Comparison of ENCODE assay signal across 14 cellular contexts in the genomic region with DNA sequence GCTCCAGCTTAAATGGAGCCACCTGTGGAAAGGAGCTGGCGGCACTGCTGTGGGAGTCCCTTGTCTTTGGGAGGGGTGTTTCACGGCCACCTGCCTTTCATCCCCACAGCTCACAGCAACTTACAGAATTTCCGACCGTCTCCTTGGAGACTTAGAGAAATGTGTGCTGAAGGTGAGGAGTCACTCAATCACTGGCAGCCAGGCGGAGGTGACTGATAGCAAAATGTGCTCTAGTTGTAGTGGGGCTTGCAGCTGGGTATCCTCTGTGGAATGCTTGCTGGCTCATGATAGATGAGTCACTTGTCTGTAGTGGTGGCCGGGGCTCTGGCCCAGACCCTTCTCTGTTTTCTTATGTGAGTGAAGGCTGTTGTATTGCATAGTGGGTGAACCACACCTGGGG.
DNase-seq lines count a peak whose midpoint lies in the region; ATAC-seq, FAIRE-seq and TF ChIP-seq lines count a peak whose summit lies in the region.
"Had no signal": no experiment of that assay in that cellular context is flagged by ENCODE, and none has a peak within 500 bp of the region (broad histone marks: within the 10 kb centered on the region; RNA-seq: fewer than 3 reads in every experiment).

No MANE protein-coding gene starts in this region.

- H3K23ac ChIP-seq in IMR-90 (ENCODE audit: low read depth, low read length) (peak overlapping the region; percentile 43; the same call in 1 of the 2 replicates), mesendoderm (ENCODE audit: low read length) (no peak overlapping the region)

- H3K9me1 ChIP-seq in IMR-90 (ENCODE audit: insufficient read depth, low read length) = peaks cover 47% of the 10 kb centered on the region

- BruUV-seq in IMR-90 (replicated peaks; lab: Mats Ljungman, UMichigan) = no TSS peak

- POLR2A ChIA-PET in AG04450 (lab: Yijun Ruan, JAX) = interaction anchor here (1.7 kb wide), 1 partner anchor 22 kb away, joined by 4 read pairs; no protein-coding TSS in a partner anchor
- POLR2A ChIA-PET in IMR-90 (lab: Charles Lee; ENCODE audit: unreplicated experiment) = no interaction called here

- H3K4me3 ChIP-seq in AG04450 (ENCODE audit: low read depth, low read length) (no peak overlapping the region), IMR-90 (ENCODE audit: insufficient read depth, low read depth, low read length) (no peak overlapping the region), bronchial epithelial cell (ENCODE audit: low read depth, low read length) (no peak overlapping the region), mesendoderm (ENCODE audit: low read length) (no peak overlapping the region), ovary (no peak overlapping the region)

- H2BK20ac ChIP-seq in IMR-90 (ENCODE audit: low read depth, low read length) = peak overlapping the region; percentile 91

- dilution Hi-C loops in IMR-90 (cut with HindIII; ENCODE audit: low sequenced_read_pairs, unreplicated experiment) = no loop called here

- no peak for FAIRE-seq in bronchial epithelial cell (lab: Jason Lieb, UNC)
- FAIRE-seq: keratinocyte had no signal

- no peaks in the 10 kb centered on the region for H3K36me3 ChIP-seq in IMR-90 (ENCODE audit: control insufficient read depth, insufficient read depth, low read length)
- no peaks in the 10 kb centered on the region for H3K36me3 ChIP-seq in bronchial epithelial cell (ENCODE audit: control insufficient read depth, insufficient read depth, low read length)
- H3K36me3 ChIP-seq in mesendoderm (ENCODE audit: control insufficient read depth, insufficient read depth, low read length) = no peaks in the 10 kb centered on the region
- no peaks in the 10 kb centered on the region for H3K36me3 ChIP-seq in ovary

- in situ Hi-C loops in IMR-90 (cut with MboI; ENCODE audit: low sequenced_read_pairs) = no loop called here

- no peak for TF ChIP-seq EP300 in ovary (IDR thresholded peaks at IDR 0.05)

- H3K14ac ChIP-seq in IMR-90 (replicated peaks; ENCODE audit: low read depth, low read length) = peak overlapping the region; percentile 82

- H3K79me2 ChIP-seq in mesendoderm (ENCODE audit: control insufficient read depth, insufficient read depth, low read length) = no peaks in the 10 kb centered on the region
- H3K79me2 ChIP-seq: parathyroid adenoma had no signal

- H2BK5ac ChIP-seq in IMR-90 (ENCODE audit: low read depth, low read length, poor library complexity, severe bottlenecking) (peak overlapping the region; percentile 69), mesendoderm (ENCODE audit: low read length) (no peak overlapping the region)

- H3K9me3 ChIP-seq in AG04450 (ENCODE audit: control insufficient read depth, insufficient read depth, low read length) (no peaks in the 10 kb centered on the region), IMR-90 (ENCODE audit: control insufficient read depth, insufficient read depth, low read length) (no peaks in the 10 kb centered on the region), ovary (no peaks in the 10 kb centered on the region)

- H3K27ac ChIP-seq in AG04450 (ENCODE audit: low read depth, low read length) = peak overlapping the region; percentile 70
- H3K27ac ChIP-seq in IMR-90 (ENCODE audit: insufficient read depth, low read length) = peak overlapping the region; percentile 62
- H3K27ac ChIP-seq in mesendoderm (ENCODE audit: low read depth, low read length) = no peak overlapping the region
- no peak overlapping the region for H3K27ac ChIP-seq in ovary
- H3K27ac ChIP-seq: parathyroid adenoma had no signal

- H2BK120ac ChIP-seq in IMR-90 (ENCODE audit: low read depth, low read length) = peak overlapping the region; percentile 74
- no peak overlapping the region for H2BK120ac ChIP-seq in mesendoderm (ENCODE audit: low read depth, low read length)

- peak overlapping the region; percentile 82 for H3K4ac ChIP-seq in IMR-90 (ENCODE audit: low read depth, low read length)
- no peak overlapping the region for H3K4ac ChIP-seq in mesendoderm (ENCODE audit: low read depth, low read length)

- H3K4me1 ChIP-seq in IMR-90 (ENCODE audit: control insufficient read depth, insufficient read depth, low read length) (peaks cover 50% of the 10 kb centered on the region), mesendoderm (ENCODE audit: control insufficient read depth, low read depth, low read length) (no peaks in the 10 kb centered on the region), ovary (ENCODE audit: insufficient read depth) (peaks cover 18% of the 10 kb centered on the region)

- H3K18ac ChIP-seq in IMR-90 (ENCODE audit: low read depth, low read length) (peak overlapping the region; percentile 57), mesendoderm (ENCODE audit: low read length) (no peak overlapping the region)

- TF ChIP-seq RAD21 in IMR-90 (IDR thresholded peaks at IDR 0.05; ENCODE audit: low read length) = no peak

- H3K4me2 ChIP-seq in IMR-90 (ENCODE audit: low read depth, low read length) (no peak overlapping the region), mesendoderm (ENCODE audit: low read length) (no peak overlapping the region)

- H2BK15ac ChIP-seq in IMR-90 (ENCODE audit: low read depth, low read length) (peak overlapping the region; percentile 67), mesendoderm (replicated peaks; ENCODE audit: low read depth) (no peak overlapping the region)

- H3K56ac ChIP-seq in IMR-90 (ENCODE audit: extremely low read depth, insufficient read depth, low read length) (no peak overlapping the region), mesendoderm (ENCODE audit: low read length) (no peak overlapping the region)

- H4K20me1 ChIP-seq in IMR-90 (ENCODE audit: insufficient read depth, low read length) = peaks cover 19% of the 10 kb centered on the region; the same call in 1 of the 2 replicates

- H4K8ac ChIP-seq in IMR-90 (ENCODE audit: low read depth in 2 of 2, low read length in 2 of 2) (peak overlapping the region; percentile 65 to 66; a peak in 3 of 4 replicates), mesendoderm (ENCODE audit: low read depth, low read length) (no peak overlapping the region)

- H3K9ac ChIP-seq in IMR-90 (ENCODE audit: low read depth, low read length) (no peak overlapping the region), mesendoderm (ENCODE audit: low read length) (no peak overlapping the region)
- H3K9ac ChIP-seq: parathyroid adenoma had no signal

- CTCF ChIA-PET in AG04450 (lab: Charles Lee) = interaction anchor here (0.5 to 1.3 kb wide), 2 partner anchors 13 to 381 kb away, joined by 3 to 4 read pairs; no protein-coding TSS in a partner anchor
- CTCF ChIA-PET in IMR-90 (lab: Yijun Ruan, JAX) = interaction anchor here (1.0 to 1.3 kb wide), 2 partner anchors 11 to 271 kb away, joined by 3 read pairs; no protein-coding TSS in a partner anchor

- H3K27me3 ChIP-seq in AG04450 (ENCODE audit: control insufficient read depth, insufficient read depth, low read length) = no peaks in the 10 kb centered on the region
- H3K27me3 ChIP-seq in IMR-90 (ENCODE audit: control insufficient read depth, insufficient read depth, low read length) = no peaks in the 10 kb centered on the region
- peaks cover 2% of the 10 kb centered on the region for H3K27me3 ChIP-seq in bronchial epithelial cell (ENCODE audit: control insufficient read depth, insufficient read depth, low read length)
- no peaks in the 10 kb centered on the region for H3K27me3 ChIP-seq in mesendoderm (ENCODE audit: insufficient read depth, low read length, poor library complexity)
- H3K27me3 ChIP-seq in ovary = no peaks in the 10 kb centered on the region

- no peak for TF ChIP-seq CTCF in AG04450 (IDR thresholded peaks at IDR 0.05; ENCODE audit: low read depth, low read length)
- TF ChIP-seq CTCF in IMR-90 (conservative IDR thresholded peaks at IDR 0.05; ENCODE audit: low read depth, low read length) = no peak
- no peak for TF ChIP-seq CTCF in bronchial epithelial cell (IDR thresholded peaks at IDR 0.05; ENCODE audit: insufficient read depth, low read length, severe bottlenecking)
- TF ChIP-seq CTCF in ovary (IDR thresholded peaks at IDR 0.05) = no peak

- H2AK5ac ChIP-seq in IMR-90 (ENCODE audit: low read depth, low read length) = peak overlapping the region; percentile 91
- no peak overlapping the region for H2AK5ac ChIP-seq in mesendoderm (ENCODE audit: low read length)

- TF ChIP-seq POLR2A in IMR-90 (IDR thresholded peaks at IDR 0.05; ENCODE audit: low read depth, low read length) (no peak), ovary (IDR thresholded peaks at IDR 0.05) (no peak)

- intact Hi-C loops in IMR-90 (cut with micrococcal nuclease) (loop anchor here (5.0 kb wide), 2 partner anchors 67 to 78 kb away; no protein-coding TSS in a partner anchor), ovary (cut with DNase I) (loop anchor here in 2 of 4 donors (10.0 kb wide), 2 partner anchors 55 to 85 kb away; no protein-coding TSS in a partner anchor)

- H3K79me1 ChIP-seq in IMR-90 (ENCODE audit: low read depth in 1 of 2, low read length in 2 of 2) (peaks cover 55 to 95% of the 10 kb centered on the region in 2 experiments), mesendoderm (ENCODE audit: low read length) (no peaks in the 10 kb centered on the region)

- no CpG with 5 or more reads among the region's 6 CpGs for WGBS in IMR-90 (ENCODE audit: extremely low coverage in 2 of 2, insufficient read length in 1 of 2), 2 experiments
- WGBS in mesendoderm (ENCODE audit: extremely low coverage, insufficient coverage, low lambda C conversion rate) = no CpG with 5 or more reads among the region's 6 CpGs
- WGBS in ovary, 3 donors = 88 to 92% (median 91%) methylated on average over 6 of the region's 6 CpGs

- H4K5ac ChIP-seq in IMR-90 (ENCODE audit: low read depth, low read length) (peak overlapping the region; percentile 44), mesendoderm (ENCODE audit: low read length) (no peak overlapping the region)

- ATAC-seq in IMR-90 (ENCODE audit: low read depth) = no peak

- H4K91ac ChIP-seq in IMR-90 (ENCODE audit: insufficient read depth, low read depth, low read length) = peak overlapping the region; percentile 62

- DNase-seq in AG04450 (ENCODE audit: low read depth, low spot score) = no peak
- DNase-seq in IMR-90 = peak; percentile 83
- DNase-seq in bronchial epithelial cell (ENCODE audit: low read depth) = peak; percentile 39
- DNase-seq in mesendoderm = peak; percentile 61
- no peak for DNase-seq in NCI-H82 (lab: John Stamatoyannopoulos, UW)
- no peak for DNase-seq in GOT3 (lab: John Stamatoyannopoulos, UW)
- no peak for DNase-seq in NCI-H748 (lab: John Stamatoyannopoulos, UW; ENCODE audit: unreplicated experiment)
- DNase-seq in ovary = no peak
- DNase-seq: activated CD4-positive, alpha-beta T cell treated with anti-CD3 and anti-CD28 coated beads for 1 hour; CD4-positive, alpha-beta memory T cell; effector CD4-positive, alpha-beta T cell; NCI-H2171 had no signal

- H2AFZ ChIP-seq in IMR-90 (replicated peaks; ENCODE audit: low read length, poor library complexity) = no peak overlapping the region
- H2AFZ ChIP-seq: parathyroid adenoma had no signal

- H2AK9ac ChIP-seq in IMR-90 (replicated peaks; ENCODE audit: low read depth, low read length, poor library complexity) = peak overlapping the region; percentile 19

TF ChIP-seq in IMR-90, 13 proteins besides CTCF, POLR2A, EP300 and RAD21:
- TF ChIP-seq RCOR1 (IDR thresholded peaks at IDR 0.05; ENCODE audit: insufficient replicate concordance, low read length) (no peak), BHLHE40 (IDR thresholded peaks at IDR 0.05; ENCODE audit: low read depth, low read length) (peak; percentile 35; the same call in 1 of the 2 replicates), FOS (IDR thresholded peaks at IDR 0.05; ENCODE audit: low read depth, low read length) (peak; percentile 57)

Comparison
In these comparisons a context has a peak if more than half of its experiments do, and no peak if none do; other contexts are left out.
1. DNase-seq: peak in IMR-90 (single experiment), bronchial epithelial cell (single experiment) and mesendoderm (single experiment); none in AG04450 (single experiment), NCI-H82 (single experiment), GOT3 (single experiment), NCI-H748 (single experiment) and ovary (0 of 5).
2. H3K27ac ChIP-seq: peak in AG04450 (single experiment) and IMR-90 (single experiment); none in mesendoderm (single experiment) and ovary (0 of 2).